ENCODE assay signal across 27 cellular contexts in genomic region chr1:162535501-162535900, GRCh38. TPM values are rescaled to one million over a fixed set of nuclear protein-coding genes. Genes with fewer than 3 reads are reported as not detected.
A peak's percentile ranks its signal among the peaks of the same experiment; 100 is the strongest.
DNase-seq lines count a peak whose midpoint lies in the region; ATAC-seq, FAIRE-seq and TF ChIP-seq lines count a peak whose summit lies in the region.
"Had no signal": no experiment of that assay in that cellular context is flagged by ENCODE, and none has a peak within 500 bp of the region (broad histone marks: within the 10 kb centered on the region; RNA-seq: fewer than 3 reads in every experiment).

No MANE protein-coding gene starts in this region.

- peak; percentile 69 for DNase-seq in AG04450 (ENCODE audit: low read depth, low spot score)
- no peak for DNase-seq in CD8-positive, alpha-beta T cell
- peak; percentile 27 for DNase-seq in M059J (ENCODE audit: low read depth)
- DNase-seq in fibroblast of mammary gland (ENCODE audit: low read depth) = peak; percentile 61
- no peak for DNase-seq in GF-D8 (lab: John Stamatoyannopoulos, UW)
- no peak for DNase-seq in effector memory CD4-positive, alpha-beta T cell
- no peak for DNase-seq in GM12892 (ENCODE audit: insufficient read length)
- DNase-seq in mesothelial cell of epicardium (ENCODE audit: low spot score in 2 of 2, unreplicated experiment in 2 of 2) = no peak
- DNase-seq: ACHN; Caco-2; CD4-positive, alpha-beta T cell; DND-41; GDM1; Kasumi-1; NCI-H1436 treated with DMSO at 0.1 percent for 48 hours; NCI-H2029; NCI-H226; NCI-H510A treated with DMSO at 0.1 percent for 48 hours; NCI-H82; T-cell had no signal

- TF ChIP-seq CTCF in AG04450 (IDR thresholded peaks at IDR 0.05; ENCODE audit: low read depth, low read length) (no peak), fibroblast of mammary gland (conservative IDR thresholded peaks at IDR 0.05; ENCODE audit: control insufficient read depth, insufficient read depth, low read depth, low read length) (no peak), mesothelial cell of epicardium (IDR thresholded peaks at IDR 0.05; ENCODE audit: unreplicated experiment) (no peak)
- no peak for TF ChIP-seq CTCF in CD8-positive, alpha-beta T cell (IDR thresholded peaks at IDR 0.05)

- H3K4me1 ChIP-seq in CD8-positive, alpha-beta T cell (ENCODE audit: insufficient read depth, low read length) = no peaks in the 10 kb centered on the region
- H3K4me1 ChIP-seq in effector memory CD4-positive, alpha-beta T cell (ENCODE audit: control insufficient read depth, insufficient read depth, low read length, poor library complexity, severe bottlenecking) = no peaks in the 10 kb centered on the region
- H3K4me1 ChIP-seq: BLaER1, Caco-2 had no signal

- H3K4me3 ChIP-seq in AG04450 (ENCODE audit: low read depth, low read length) (no peak overlapping the region), fibroblast of mammary gland (ENCODE audit: control insufficient read depth, low read depth, low read length) (no peak overlapping the region)
- H3K4me3 ChIP-seq in CD8-positive, alpha-beta T cell (ENCODE audit: low read depth, low read length) = no peak overlapping the region
- no peak overlapping the region for H3K4me3 ChIP-seq in effector memory CD4-positive, alpha-beta T cell (ENCODE audit: insufficient read depth, low read depth, low read length, poor library complexity, severe bottlenecking)
- H3K4me3 ChIP-seq: BLaER1, MG63 had no signal

- no peak for FAIRE-seq in GM12892 (lab: Jason Lieb, UNC)
- FAIRE-seq: GM19239, H1 had no signal

- H3K4me1 Mint-ChIP-seq in CD8-positive, alpha-beta T cell (ENCODE audit: low read depth) = no peaks in the 10 kb centered on the region
- H3K4me1 Mint-ChIP-seq in mesothelial cell of epicardium = no peaks in the 10 kb centered on the region
- H3K4me1 Mint-ChIP-seq: T-cell had no signal

- H3K36me3 Mint-ChIP-seq in CD8-positive, alpha-beta T cell = peaks cover 7% of the 10 kb centered on the region
- peaks cover 5% of the 10 kb centered on the region for H3K36me3 Mint-ChIP-seq in mesothelial cell of epicardium

- CTCF ChIA-PET in AG04450 (lab: Charles Lee) = no interaction called here
- CTCF ChIA-PET in CD8-positive, alpha-beta T cell (lab: Charles Lee) = no interaction called here

- H3K27ac ChIP-seq in AG04450 (ENCODE audit: low read depth, low read length) = peak overlapping the region; percentile 61
- H3K27ac ChIP-seq in CD8-positive, alpha-beta T cell (ENCODE audit: low read depth, low read length) = no peak overlapping the region
- no peak overlapping the region for H3K27ac ChIP-seq in effector memory CD4-positive, alpha-beta T cell (ENCODE audit: insufficient read depth, low read length, poor library complexity, severe bottlenecking)
- H3K27ac ChIP-seq: 22Rv1, BLaER1 had no signal

- no peaks in the 10 kb centered on the region; the same call in 1 of the 2 replicates for H3K9me3 ChIP-seq in AG04450 (ENCODE audit: control insufficient read depth, insufficient read depth, low read length)
- H3K9me3 ChIP-seq in CD8-positive, alpha-beta T cell (ENCODE audit: low read length) = no peaks in the 10 kb centered on the region
- no peaks in the 10 kb centered on the region for H3K9me3 ChIP-seq in effector memory CD4-positive, alpha-beta T cell (ENCODE audit: control insufficient read depth, low read length)
- H3K9me3 ChIP-seq: BLaER1, Caco-2, MG63 had no signal

- H3K27ac Mint-ChIP-seq in CD8-positive, alpha-beta T cell = peak overlapping the region; percentile 24
- H3K27ac Mint-ChIP-seq in mesothelial cell of epicardium = no peak overlapping the region
- H3K27ac Mint-ChIP-seq: CD4-positive, alpha-beta T cell; T-cell had no signal

- H3K27me3 Mint-ChIP-seq in CD8-positive, alpha-beta T cell (ENCODE audit: low read depth) = no peaks in the 10 kb centered on the region
- H3K27me3 Mint-ChIP-seq in mesothelial cell of epicardium (ENCODE audit: low read depth) = no peaks in the 10 kb centered on the region
- H3K27me3 Mint-ChIP-seq: CD4-positive, alpha-beta T cell; T-cell had no signal

- H3K9me3 Mint-ChIP-seq in CD8-positive, alpha-beta T cell = no peaks in the 10 kb centered on the region
- peaks cover 3% of the 10 kb centered on the region for H3K9me3 Mint-ChIP-seq in mesothelial cell of epicardium
- H3K9me3 Mint-ChIP-seq: T-cell had no signal

- intact Hi-C loops in CD8-positive, alpha-beta T cell (cut with DNase I, micrococcal nuclease) = no loop called here

- POLR2A ChIA-PET in AG04450 (lab: Yijun Ruan, JAX) = interaction anchor here (1.7 kb wide), 1 partner anchor 26 kb away, joined by 5 read pairs; the partner anchor contains the start of gene UAP1
- POLR2A ChIA-PET in CD8-positive, alpha-beta T cell (lab: Charles Lee) = no interaction called here

- no peak for TF ChIP-seq POLR2A in GM12892 (IDR thresholded peaks at IDR 0.05; ENCODE audit: low read depth, low read length)

- H3K27me3 ChIP-seq in AG04450 (ENCODE audit: control insufficient read depth, insufficient read depth, low read length) = no peaks in the 10 kb centered on the region
- H3K27me3 ChIP-seq in CD8-positive, alpha-beta T cell (ENCODE audit: insufficient read depth, low read length) = no peaks in the 10 kb centered on the region
- H3K27me3 ChIP-seq in effector memory CD4-positive, alpha-beta T cell (replicated peaks; ENCODE audit: control insufficient read depth, insufficient read depth, low read length, poor library complexity, severe bottlenecking) = no peaks in the 10 kb centered on the region
- H3K27me3 ChIP-seq: BLaER1, MG63 had no signal

- ATAC-seq in CD8-positive, alpha-beta T cell = no peak
- ATAC-seq: HCT116, Panc1, T-cell had no signal

- H3K36me3 ChIP-seq in CD8-positive, alpha-beta T cell (ENCODE audit: insufficient read depth, low read length) = no peaks in the 10 kb centered on the region
- no peaks in the 10 kb centered on the region for H3K36me3 ChIP-seq in effector memory CD4-positive, alpha-beta T cell (ENCODE audit: control insufficient read depth, insufficient read depth, low read length)

- H3K4me3 Mint-ChIP-seq in CD8-positive, alpha-beta T cell = no peak overlapping the region
- no peak overlapping the region for H3K4me3 Mint-ChIP-seq in mesothelial cell of epicardium
- H3K4me3 Mint-ChIP-seq: CD4-positive, alpha-beta T cell; T-cell had no signal

RNA-seq across cellular contexts. Expression of gene UAP1, which starts 26.0 kb away (rescaled TPM):
- 68.5 and 85.7 TPM in 2 replicates for polyA plus RNA-seq in AG04450 (2011; rRNA removed)
- polyA minus RNA-seq in AG04450 (2011; rRNA and poly(A)+ RNA removed) = 43.8 and 61.7 TPM in 2 replicates
- 10 to 100 TPM; 71.5 to 73.9 TPM for total RNA-seq in CD8-positive, alpha-beta T cell
- total RNA-seq in M059J (2014; rRNA removed; shearing (Covaris generic)) = 112 and 137 TPM in 2 replicates
- 24.8 TPM for polyA plus RNA-seq in GM12892 (2012; ENCODE audit: missing spikeins)
- total RNA-seq in mesothelial cell of epicardium = 29.4 to 31.0 TPM (median 30.4 TPM) in 3 replicates

RNA-seq across cellular contexts. Expression of gene UHMK1, which starts 37.9 kb away (rescaled TPM):
- polyA plus RNA-seq in AG04450 (2011; rRNA removed) = 34.7 and 48.2 TPM in 2 replicates
- 38.7 and 70.0 TPM in 2 replicates for polyA minus RNA-seq in AG04450 (2011; rRNA and poly(A)+ RNA removed)
- total RNA-seq in CD8-positive, alpha-beta T cell = 10 to 100 TPM; 50.5 to 50.9 TPM
- 75.2 and 113 TPM in 2 replicates for total RNA-seq in M059J (2014; rRNA removed; shearing (Covaris generic))
- 37.3 TPM for polyA plus RNA-seq in GM12892 (2012; ENCODE audit: missing spikeins)
- total RNA-seq in mesothelial cell of epicardium = 22.4 to 23.6 TPM (median 23.3 TPM) in 3 replicates

Comparison
In these comparisons a context has a peak if more than half of its experiments do, and no peak if none do; other contexts are left out.
1. DNase-seq: peak in AG04450 (single experiment), M059J (single experiment) and fibroblast of mammary gland (single experiment); none in CD8-positive, alpha-beta T cell (0 of 7), GF-D8 (single experiment), effector memory CD4-positive, alpha-beta T cell (0 of 3), GM12892 (single experiment) and mesothelial cell of epicardium (0 of 2).